In the genomic region with DNA sequence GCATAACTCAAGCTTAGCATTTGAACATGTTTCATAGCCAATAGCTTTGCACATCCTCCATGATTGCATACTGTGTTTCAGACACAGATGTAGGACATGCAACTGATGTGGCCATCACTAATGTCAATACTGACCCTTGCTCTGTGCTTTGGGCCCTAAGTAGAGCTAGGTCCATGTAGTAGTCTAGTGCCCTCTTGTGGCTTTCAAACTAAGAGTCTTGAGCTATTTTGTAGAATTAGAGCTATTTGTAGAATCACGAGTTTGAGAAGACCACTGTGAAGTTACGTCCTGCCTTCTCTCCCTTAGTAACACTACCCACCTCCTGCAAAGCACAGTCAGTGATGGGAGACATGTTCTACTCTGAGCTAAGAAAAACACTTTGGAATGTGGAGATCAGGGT, we compare ENCODE assay signal across 1 cellular context.
TF ChIP-seq lines count a peak whose summit lies in the region.

No MANE protein-coding gene starts in this region.

TF ChIP-seq in HepG2, 621 proteins besides CTCF, POLR2A, EP300 and RAD21 (continued from another document):
- TF ChIP-seq, protein P1, sequence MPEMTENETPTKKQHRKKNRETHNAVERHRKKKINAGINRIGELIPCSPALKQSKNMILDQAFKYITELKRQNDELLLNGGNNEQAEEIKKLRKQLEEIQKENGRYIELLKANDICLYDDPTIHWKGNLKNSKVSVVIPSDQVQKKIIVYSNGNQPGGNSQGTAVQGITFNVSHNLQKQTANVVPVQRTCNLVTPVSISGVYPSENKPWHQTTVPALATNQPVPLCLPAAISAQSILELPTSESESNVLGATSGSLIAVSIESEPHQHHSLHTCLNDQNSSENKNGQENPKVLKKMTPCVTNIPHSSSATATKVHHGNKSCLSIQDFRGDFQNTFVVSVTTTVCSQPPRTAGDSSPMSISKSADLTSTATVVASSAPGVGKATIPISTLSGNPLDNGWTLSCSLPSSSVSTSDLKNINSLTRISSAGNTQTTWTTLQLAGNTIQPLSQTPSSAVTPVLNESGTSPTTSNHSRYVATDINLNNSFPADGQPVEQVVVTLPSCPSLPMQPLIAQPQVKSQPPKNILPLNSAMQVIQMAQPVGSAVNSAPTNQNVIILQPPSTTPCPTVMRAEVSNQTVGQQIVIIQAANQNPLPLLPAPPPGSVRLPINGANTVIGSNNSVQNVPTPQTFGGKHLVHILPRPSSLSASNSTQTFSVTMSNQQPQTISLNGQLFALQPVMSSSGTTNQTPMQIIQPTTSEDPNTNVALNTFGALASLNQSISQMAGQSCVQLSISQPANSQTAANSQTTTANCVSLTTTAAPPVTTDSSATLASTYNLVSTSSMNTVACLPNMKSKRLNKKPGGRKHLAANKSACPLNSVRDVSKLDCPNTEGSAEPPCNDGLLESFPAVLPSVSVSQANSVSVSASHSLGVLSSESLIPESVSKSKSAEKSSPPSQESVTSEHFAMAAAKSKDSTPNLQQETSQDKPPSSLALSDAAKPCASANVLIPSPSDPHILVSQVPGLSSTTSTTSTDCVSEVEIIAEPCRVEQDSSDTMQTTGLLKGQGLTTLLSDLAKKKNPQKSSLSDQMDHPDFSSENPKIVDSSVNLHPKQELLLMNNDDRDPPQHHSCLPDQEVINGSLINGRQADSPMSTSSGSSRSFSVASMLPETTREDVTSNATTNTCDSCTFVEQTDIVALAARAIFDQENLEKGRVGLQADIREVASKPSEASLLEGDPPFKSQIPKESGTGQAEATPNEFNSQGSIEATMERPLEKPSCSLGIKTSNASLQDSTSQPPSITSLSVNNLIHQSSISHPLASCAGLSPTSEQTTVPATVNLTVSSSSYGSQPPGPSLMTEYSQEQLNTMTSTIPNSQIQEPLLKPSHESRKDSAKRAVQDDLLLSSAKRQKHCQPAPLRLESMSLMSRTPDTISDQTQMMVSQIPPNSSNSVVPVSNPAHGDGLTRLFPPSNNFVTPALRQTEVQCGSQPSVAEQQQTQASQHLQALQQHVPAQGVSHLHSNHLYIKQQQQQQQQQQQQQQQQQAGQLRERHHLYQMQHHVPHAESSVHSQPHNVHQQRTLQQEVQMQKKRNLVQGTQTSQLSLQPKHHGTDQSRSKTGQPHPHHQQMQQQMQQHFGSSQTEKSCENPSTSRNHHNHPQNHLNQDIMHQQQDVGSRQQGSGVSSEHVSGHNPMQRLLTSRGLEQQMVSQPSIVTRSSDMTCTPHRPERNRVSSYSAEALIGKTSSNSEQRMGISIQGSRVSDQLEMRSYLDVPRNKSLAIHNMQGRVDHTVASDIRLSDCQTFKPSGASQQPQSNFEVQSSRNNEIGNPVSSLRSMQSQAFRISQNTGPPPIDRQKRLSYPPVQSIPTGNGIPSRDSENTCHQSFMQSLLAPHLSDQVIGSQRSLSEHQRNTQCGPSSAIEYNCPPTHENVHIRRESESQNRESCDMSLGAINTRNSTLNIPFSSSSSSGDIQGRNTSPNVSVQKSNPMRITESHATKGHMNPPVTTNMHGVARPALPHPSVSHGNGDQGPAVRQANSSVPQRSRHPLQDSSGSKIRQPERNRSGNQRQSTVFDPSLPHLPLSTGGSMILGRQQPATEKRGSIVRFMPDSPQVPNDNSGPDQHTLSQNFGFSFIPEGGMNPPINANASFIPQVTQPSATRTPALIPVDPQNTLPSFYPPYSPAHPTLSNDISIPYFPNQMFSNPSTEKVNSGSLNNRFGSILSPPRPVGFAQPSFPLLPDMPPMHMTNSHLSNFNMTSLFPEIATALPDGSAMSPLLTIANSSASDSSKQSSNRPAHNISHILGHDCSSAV (CRISPR knock-in tag; IDR thresholded peaks at IDR 0.05; ENCODE audit: borderline replicate concordance): no peak
- TF ChIP-seq PHB2 (IDR thresholded peaks at IDR 0.05; ENCODE audit: partially characterized antibody) (no peak), NR2F2 (IDR thresholded peaks at IDR 0.05; ENCODE audit: borderline replicate concordance, low read depth) (no peak), HNF4G (IDR thresholded peaks at IDR 0.05; ENCODE audit: borderline replicate concordance, low read depth, low read length) (peak; percentile 35), HNF4G (CRISPR knock-in tag; IDR thresholded peaks at IDR 0.05; ENCODE audit: borderline replicate concordance, low read depth) (no peak), RBM22 (optimal IDR thresholded peaks at IDR 0.05; ENCODE audit: low read length) (no peak), KAT8 (CRISPR knock-in tag; IDR thresholded peaks at IDR 0.05) (no peak), MAFG (CRISPR knock-in tag; IDR thresholded peaks at IDR 0.05) (no peak), ZFP82 (CRISPR knock-in tag; IDR thresholded peaks at IDR 0.05; ENCODE audit: borderline replicate concordance) (no peak), ZNF891 (CRISPR knock-in tag; IDR thresholded peaks at IDR 0.05) (no peak)
- TF ChIP-seq, protein P2, sequence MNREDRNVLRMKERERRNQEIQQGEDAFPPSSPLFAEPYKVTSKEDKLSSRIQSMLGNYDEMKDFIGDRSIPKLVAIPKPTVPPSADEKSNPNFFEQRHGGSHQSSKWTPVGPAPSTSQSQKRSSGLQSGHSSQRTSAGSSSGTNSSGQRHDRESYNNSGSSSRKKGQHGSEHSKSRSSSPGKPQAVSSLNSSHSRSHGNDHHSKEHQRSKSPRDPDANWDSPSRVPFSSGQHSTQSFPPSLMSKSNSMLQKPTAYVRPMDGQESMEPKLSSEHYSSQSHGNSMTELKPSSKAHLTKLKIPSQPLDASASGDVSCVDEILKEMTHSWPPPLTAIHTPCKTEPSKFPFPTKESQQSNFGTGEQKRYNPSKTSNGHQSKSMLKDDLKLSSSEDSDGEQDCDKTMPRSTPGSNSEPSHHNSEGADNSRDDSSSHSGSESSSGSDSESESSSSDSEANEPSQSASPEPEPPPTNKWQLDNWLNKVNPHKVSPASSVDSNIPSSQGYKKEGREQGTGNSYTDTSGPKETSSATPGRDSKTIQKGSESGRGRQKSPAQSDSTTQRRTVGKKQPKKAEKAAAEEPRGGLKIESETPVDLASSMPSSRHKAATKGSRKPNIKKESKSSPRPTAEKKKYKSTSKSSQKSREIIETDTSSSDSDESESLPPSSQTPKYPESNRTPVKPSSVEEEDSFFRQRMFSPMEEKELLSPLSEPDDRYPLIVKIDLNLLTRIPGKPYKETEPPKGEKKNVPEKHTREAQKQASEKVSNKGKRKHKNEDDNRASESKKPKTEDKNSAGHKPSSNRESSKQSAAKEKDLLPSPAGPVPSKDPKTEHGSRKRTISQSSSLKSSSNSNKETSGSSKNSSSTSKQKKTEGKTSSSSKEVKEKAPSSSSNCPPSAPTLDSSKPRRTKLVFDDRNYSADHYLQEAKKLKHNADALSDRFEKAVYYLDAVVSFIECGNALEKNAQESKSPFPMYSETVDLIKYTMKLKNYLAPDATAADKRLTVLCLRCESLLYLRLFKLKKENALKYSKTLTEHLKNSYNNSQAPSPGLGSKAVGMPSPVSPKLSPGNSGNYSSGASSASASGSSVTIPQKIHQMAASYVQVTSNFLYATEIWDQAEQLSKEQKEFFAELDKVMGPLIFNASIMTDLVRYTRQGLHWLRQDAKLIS (CRISPR knock-in tag; IDR thresholded peaks at IDR 0.05): no peak
